Comparison of ENCODE assay signal across 7 cellular contexts in the genomic region with DNA sequence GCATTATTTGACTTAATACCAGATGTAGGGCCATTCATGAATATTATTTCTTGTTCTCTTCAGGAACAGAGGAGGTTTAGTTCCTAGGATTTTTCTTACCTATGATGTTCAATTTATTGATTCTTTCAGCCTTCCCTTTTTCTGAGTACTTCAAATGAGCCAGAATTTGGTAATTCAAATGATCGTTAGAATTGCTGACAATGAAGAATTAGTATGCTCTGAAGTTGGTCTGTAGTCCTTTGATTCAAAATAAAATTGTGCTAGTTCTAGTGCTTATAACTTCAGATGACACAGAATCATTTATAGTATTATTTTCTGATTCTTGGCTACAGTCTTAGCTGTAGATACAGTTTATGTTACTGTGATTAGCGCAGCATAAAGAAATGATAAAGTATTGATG.
"Had no signal": no experiment of that assay in that cellular context is flagged by ENCODE, and none has a peak within 500 bp of the region (broad histone marks: within the 10 kb centered on the region; RNA-seq: fewer than 3 reads in every experiment).

No MANE protein-coding gene starts in this region.

- H3K4me3 ChIP-seq: GM12878 had no signal

- FAIRE-seq: GM12878, GM12891, GM12892, GM18507, GM19239 had no signal

- ATAC-seq: GM12878 had no signal

- DNase-seq: GDM1, GF-D8 had no signal
